1 cellular context compared by ENCODE assay signal in genomic region chr17:72928454-72929136, GRCh38.
TF ChIP-seq lines count a peak whose summit lies in the region.

No MANE protein-coding gene starts in this region.

TF ChIP-seq in HepG2, 621 proteins besides CTCF, POLR2A, EP300 and RAD21 (continued from another document and continues in another):
- no peak for TF ChIP-seq ZNF282 (IDR thresholded peaks at IDR 0.05; ENCODE audit: partially characterized antibody)
- TF ChIP-seq ZFP36L2 (CRISPR knock-in tag; IDR thresholded peaks at IDR 0.05): no peak
- no peak for TF ChIP-seq ZNF512 (CRISPR knock-in tag; IDR thresholded peaks at IDR 0.05)
- no peak for TF ChIP-seq NBN (conservative IDR thresholded peaks at IDR 0.05)
- no peak for TF ChIP-seq KLF9 (CRISPR knock-in tag; IDR thresholded peaks at IDR 0.05; ENCODE audit: low read depth)
- no peak; the same call in 1 of the 2 replicates for TF ChIP-seq GATAD1 (CRISPR knock-in tag; IDR thresholded peaks at IDR 0.05)
- TF ChIP-seq HNRNPL (IDR thresholded peaks at IDR 0.05; ENCODE audit: low read depth, low read length): 0 out of 2 replicates have a peak, but pooled peaks have one; percentile 52
- no peak; the same call in 1 of the 2 replicates for TF ChIP-seq ETV5 (CRISPR knock-in tag; IDR thresholded peaks at IDR 0.05; ENCODE audit: borderline replicate concordance)
- TF ChIP-seq ZNF446 (CRISPR knock-in tag; IDR thresholded peaks at IDR 0.05): no peak
- no peak for TF ChIP-seq SKIL (CRISPR knock-in tag; IDR thresholded peaks at IDR 0.05; ENCODE audit: borderline replicate concordance)
- TF ChIP-seq ZNF710 (CRISPR knock-in tag; IDR thresholded peaks at IDR 0.05; ENCODE audit: borderline replicate concordance): no peak
- no peak for TF ChIP-seq JDP2 (CRISPR knock-in tag; IDR thresholded peaks at IDR 0.05; ENCODE audit: borderline replicate concordance)
- peak; percentile 70; the same call in 1 of the 2 replicates for TF ChIP-seq YEATS2 (CRISPR knock-in tag; IDR thresholded peaks at IDR 0.05; ENCODE audit: borderline replicate concordance)
- no peak for TF ChIP-seq MTF1 (CRISPR knock-in tag; IDR thresholded peaks at IDR 0.05)
- TF ChIP-seq MYNN (CRISPR knock-in tag; IDR thresholded peaks at IDR 0.05; ENCODE audit: low read depth): no peak
- TF ChIP-seq ZNF280B (CRISPR knock-in tag; IDR thresholded peaks at IDR 0.05; ENCODE audit: borderline replicate concordance): no peak
- peak; percentile 42; the same call in 1 of the 2 replicates for TF ChIP-seq FOXP4 (CRISPR knock-in tag; IDR thresholded peaks at IDR 0.05)
- no peak for TF ChIP-seq ZNF776 (CRISPR knock-in tag; IDR thresholded peaks at IDR 0.05)
- peak; percentile 51; the same call in 1 of the 2 replicates for TF ChIP-seq MIXL1 (CRISPR knock-in tag; IDR thresholded peaks at IDR 0.05)
- no peak for TF ChIP-seq KIAA2018 (CRISPR knock-in tag; IDR thresholded peaks at IDR 0.05; ENCODE audit: borderline replicate concordance)
- no peak for TF ChIP-seq NFKBIZ (CRISPR knock-in tag; IDR thresholded peaks at IDR 0.05)
- no peak for TF ChIP-seq DNMT1 (CRISPR knock-in tag; IDR thresholded peaks at IDR 0.05)
- no peak for TF ChIP-seq ZBTB14 (CRISPR knock-in tag; IDR thresholded peaks at IDR 0.05)
- TF ChIP-seq NR3C1 (CRISPR knock-in tag; IDR thresholded peaks at IDR 0.05): no peak
- no peak for TF ChIP-seq ZBTB38 (CRISPR knock-in tag; IDR thresholded peaks at IDR 0.05)
- TF ChIP-seq ZBED4 (CRISPR knock-in tag; IDR thresholded peaks at IDR 0.05; ENCODE audit: borderline replicate concordance): peak; percentile 70; the same call in 1 of the 2 replicates
- TF ChIP-seq SRSF4 (IDR thresholded peaks at IDR 0.05; ENCODE audit: low read depth, low read length, poor library complexity, severe bottlenecking): no peak
- TF ChIP-seq ZNF362 (CRISPR knock-in tag; IDR thresholded peaks at IDR 0.05; ENCODE audit: borderline replicate concordance): no peak
- no peak for TF ChIP-seq SP5 (CRISPR knock-in tag; IDR thresholded peaks at IDR 0.05; ENCODE audit: borderline replicate concordance, low read depth)
- no peak for TF ChIP-seq ZSCAN20 (CRISPR knock-in tag; IDR thresholded peaks at IDR 0.05; ENCODE audit: borderline replicate concordance)
